ENCODE assay signal across 20 cellular contexts in genomic region chr18:51952844-51953243, GRCh38.
DNase-seq lines count a peak whose midpoint lies in the region; ATAC-seq, FAIRE-seq and TF ChIP-seq lines count a peak whose summit lies in the region.
"Had no signal": no experiment of that assay in that cellular context is flagged by ENCODE, and none has a peak within 500 bp of the region (broad histone marks: within the 10 kb centered on the region; RNA-seq: fewer than 3 reads in every experiment).

No MANE protein-coding gene starts in this region.

- no peaks in the 10 kb centered on the region for H3F3A ChIP-seq in PC-3 (ENCODE audit: low read length, unreplicated experiment)

- BruUV-seq in PC-3 (replicated peaks; lab: Mats Ljungman, UMichigan) = no TSS peak

- H4K20me1 ChIP-seq in OCI-LY3 (ENCODE audit: insufficient read depth, low read length) (no peaks in the 10 kb centered on the region), PC-3 (ENCODE audit: low read length) (no peaks in the 10 kb centered on the region)

- H3K27ac Mint-ChIP-seq in naive thymus-derived CD8-positive, alpha-beta T cell = no peak overlapping the region
- H3K27ac Mint-ChIP-seq: T-cell had no signal

- TF ChIP-seq CTCF in OCI-LY3 (IDR thresholded peaks at IDR 0.05; ENCODE audit: low read depth, low read length) (no peak), PC-3 (conservative IDR thresholded peaks at IDR 0.05; ENCODE audit: low read depth, low read length) (no peak)

- H3K9ac ChIP-seq in OCI-LY3 (ENCODE audit: low read length) = peak overlapping the region; percentile 71
- H3K9ac ChIP-seq in PC-3 (ENCODE audit: low read length) = no peak overlapping the region
- H3K9ac ChIP-seq: KMS-11, SK-N-SH had no signal

- H3K4me1 Mint-ChIP-seq in naive thymus-derived CD8-positive, alpha-beta T cell = no peaks in the 10 kb centered on the region
- H3K4me1 Mint-ChIP-seq: T-cell had no signal

- no peaks in the 10 kb centered on the region for H3K27me3 ChIP-seq in OCI-LY3 (ENCODE audit: low read depth, low read length)
- H3K27me3 ChIP-seq in PC-3 (ENCODE audit: low read length) = no peaks in the 10 kb centered on the region

- no peaks in the 10 kb centered on the region for H3K9me2 ChIP-seq in PC-3 (replicated peaks; ENCODE audit: low read length)
- H3K9me2 ChIP-seq: SK-N-SH had no signal

- peaks cover 0 to 15% (median 4%) of the 10 kb centered on the region in 9 donors for H3K9me3 Mint-ChIP-seq in naive thymus-derived CD8-positive, alpha-beta T cell

- no peak for FAIRE-seq in GM12892 (lab: Jason Lieb, UNC)
- FAIRE-seq: GM18507 had no signal

- H3K36me3 ChIP-seq in OCI-LY3 (replicated peaks; ENCODE audit: low read depth, low read length) = peaks cover 25% of the 10 kb centered on the region
- no peaks in the 10 kb centered on the region for H3K36me3 ChIP-seq in PC-3 (ENCODE audit: low read depth, low read length)

- no peak overlapping the region for H3K4me3 Mint-ChIP-seq in naive thymus-derived CD8-positive, alpha-beta T cell
- H3K4me3 Mint-ChIP-seq: T-cell had no signal

- H2AFZ ChIP-seq in OCI-LY3 (ENCODE audit: low read depth, low read length) (peak overlapping the region; percentile 40), PC-3 (ENCODE audit: low read length) (no peak overlapping the region)

- POLR2A ChIA-PET in PC-3 (lab: Charles Lee; ENCODE audit: unreplicated experiment) = no interaction called here
- POLR2A ChIA-PET in naive thymus-derived CD8-positive, alpha-beta T cell (lab: Charles Lee) = no interaction called here

- H3K36me3 Mint-ChIP-seq in naive thymus-derived CD8-positive, alpha-beta T cell = peaks cover 0 to 4% (median 0%) of the 10 kb centered on the region in 3 donors
- H3K36me3 Mint-ChIP-seq: T-cell had no signal

- intact Hi-C loops in PC-3 (cut with micrococcal nuclease) = no loop called here

- H3K79me2 ChIP-seq in OCI-LY3 (ENCODE audit: low read length) (no peaks in the 10 kb centered on the region), PC-3 (ENCODE audit: low read length) (no peaks in the 10 kb centered on the region)

- DNase-seq in GM12892 (ENCODE audit: insufficient read length) = no peak
- no peak for DNase-seq in NCI-H2081 treated with DMSO at 0.1 percent for 48 hours (lab: John Stamatoyannopoulos, UW)
- no peak for DNase-seq in COLO668 (lab: John Stamatoyannopoulos, UW; ENCODE audit: unreplicated experiment)
- no peak for DNase-seq in PC-3
- DNase-seq in naive thymus-derived CD8-positive, alpha-beta T cell = no peak
- DNase-seq: DMS79 treated with DMSO at 0.1 percent for 48 hours, NCI-H1048, NCI-H1436, NCI-H1930, NCI-H526, OCI-M1, SHP77, SK-N-SH, T-cell had no signal

- H3K4me3 ChIP-seq in OCI-LY3 (ENCODE audit: low read length) = no peak overlapping the region; the same call in 1 of the 2 replicates
- no peak overlapping the region for H3K4me3 ChIP-seq in PC-3 (ENCODE audit: low read length)

- H3K4me2 ChIP-seq in OCI-LY3 (ENCODE audit: low read length) (peak overlapping the region; percentile 58), PC-3 (ENCODE audit: low read length) (no peak overlapping the region)
- H3K4me2 ChIP-seq: SK-N-SH had no signal

- TF ChIP-seq POLR2A in GM12892 (IDR thresholded peaks at IDR 0.05; ENCODE audit: low read depth, low read length) = peak; percentile 21; the same call in 1 of the 2 replicates

- H3K27me3 Mint-ChIP-seq in naive thymus-derived CD8-positive, alpha-beta T cell = peaks cover 0 to 13% (median 2%) of the 10 kb centered on the region in 5 donors
- H3K27me3 Mint-ChIP-seq: T-cell had no signal

- CTCF ChIA-PET in PC-3 (lab: Charles Lee) = no interaction called here

- H3K9me3 ChIP-seq in OCI-LY3 (ENCODE audit: insufficient read depth, low read length) (peaks cover 17% of the 10 kb centered on the region), PC-3 (ENCODE audit: low read length) (no peaks in the 10 kb centered on the region)
- H3K9me3 ChIP-seq: SK-N-SH had no signal

- peaks cover 60% of the 10 kb centered on the region for H3K4me1 ChIP-seq in OCI-LY3 (ENCODE audit: low read length)
- H3K4me1 ChIP-seq in PC-3 (ENCODE audit: insufficient read depth, low read length) = no peaks in the 10 kb centered on the region

- peak overlapping the region; percentile 88 for H3K27ac ChIP-seq in OCI-LY3 (ENCODE audit: low read length)
- no peak overlapping the region for H3K27ac ChIP-seq in PC-3 (ENCODE audit: low read length)
- H3K27ac ChIP-seq: C4-2B, HL-60, KMS-11 had no signal

- ATAC-seq in GM21786 (IDR thresholded peaks at IDR 0.05; ENCODE audit: unreplicated experiment) = peak; percentile 25
- no peak for ATAC-seq in PC-3
- no peak for ATAC-seq in naive thymus-derived CD8-positive, alpha-beta T cell
- ATAC-seq: T-cell had no signal
